Comparison of ENCODE assay signal across 8 cellular contexts in genomic region chr6:166722779-166723178, GRCh38.
"Had no signal": no experiment of that assay in that cellular context is flagged by ENCODE, and none has a peak within 500 bp of the region (broad histone marks: within the 10 kb centered on the region; RNA-seq: fewer than 3 reads in every experiment).

No MANE protein-coding gene starts in this region.

- H3K9me3 ChIP-seq: HAP-1 had no signal

- ATAC-seq: GM23338, HCT116, HepG2 had no signal

- H3K27ac Mint-ChIP-seq: GM23338, IgD-negative memory B cell had no signal

- H3K36me3 ChIP-seq: HAP-1 had no signal

- H3K4me3 Mint-ChIP-seq: GM23338, IgD-negative memory B cell had no signal

- H3K9me3 Mint-ChIP-seq: GM23338, IgD-negative memory B cell had no signal

- H3K4me2 ChIP-seq: GM23338 had no signal

- H3K4me1 Mint-ChIP-seq: GM23338, IgD-negative memory B cell had no signal

- H3K27ac ChIP-seq: HL-60 had no signal

- H2AFZ ChIP-seq: GM23338 had no signal

- H3K4me3 ChIP-seq: GM23338, HAP-1 had no signal

- FAIRE-seq: HepG2 had no signal

- DNase-seq: H7, KBM-7 had no signal
